Comparison of ENCODE assay signal across 17 cellular contexts in the genomic region with DNA sequence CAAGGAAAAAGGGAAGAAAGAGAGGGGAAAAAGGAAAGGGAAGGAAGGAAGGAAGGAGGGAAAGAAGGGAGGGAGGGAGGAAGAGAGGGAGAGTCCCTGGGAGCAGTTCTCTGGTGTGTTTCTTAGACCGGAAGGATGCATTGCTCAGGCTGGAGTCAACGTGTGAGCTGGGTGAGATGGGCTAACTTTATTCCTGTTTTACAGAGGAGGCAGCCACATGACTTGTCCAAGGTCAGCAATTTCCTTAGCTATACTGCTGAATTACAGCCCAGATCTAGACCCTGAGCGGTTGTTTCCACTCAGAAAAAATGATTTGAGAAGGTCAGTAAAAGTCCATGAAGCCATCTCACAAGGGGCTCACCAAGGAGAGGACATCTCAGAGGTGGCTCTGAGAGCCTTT.
A peak's percentile ranks its signal among the peaks of the same experiment; 100 is the strongest.
DNase-seq lines count a peak whose midpoint lies in the region; ATAC-seq and TF ChIP-seq lines count a peak whose summit lies in the region.
"Had no signal": no experiment of that assay in that cellular context is flagged by ENCODE, and none has a peak within 500 bp of the region (broad histone marks: within the 10 kb centered on the region; RNA-seq: fewer than 3 reads in every experiment).

No MANE protein-coding gene starts in this region.

- H3K9me3 ChIP-seq in Caco-2: no peaks in the 10 kb centered on the region
- H3K9me3 ChIP-seq in upper lobe of right lung: no peaks in the 10 kb centered on the region
- no peaks in the 10 kb centered on the region for H3K9me3 ChIP-seq in right lobe of liver
- H3K9me3 ChIP-seq: HAP-1 had no signal

- H3K36me3 ChIP-seq in Caco-2 (ENCODE audit: control insufficient read depth, insufficient read depth, low read length): no peaks in the 10 kb centered on the region
- H3K36me3 ChIP-seq in upper lobe of right lung: no peaks in the 10 kb centered on the region
- H3K36me3 ChIP-seq in right lobe of liver: no peaks in the 10 kb centered on the region
- H3K36me3 ChIP-seq: BLaER1 treated with 17β-estradiol and CSF1 and Interleukin-3, amounts not matched to agents 10 nM and 100 nM; HAP-1 had no signal

- H3K27ac ChIP-seq in upper lobe of right lung (no peak overlapping the region), right lobe of liver (no peak overlapping the region)
- H3K27ac ChIP-seq: BLaER1 treated with 17β-estradiol and CSF1 and Interleukin-3, amounts not matched to agents 10 nM and 100 nM had no signal

- no peak for TF ChIP-seq POLR2A in right lobe of liver (IDR thresholded peaks at IDR 0.05)

- POLR2A ChIA-PET in Caco-2 (lab: Charles Lee): no interaction called here

- TF ChIP-seq CTCF in Caco-2 (IDR thresholded peaks at IDR 0.05; ENCODE audit: insufficient read depth in 1 of 2, low read depth in 1 of 2, low read length in 1 of 2, severe bottlenecking in 1 of 2, unreplicated experiment in 1 of 2) (no peak), upper lobe of right lung (IDR thresholded peaks at IDR 0.05) (no peak), right lobe of liver (IDR thresholded peaks at IDR 0.05) (no peak)

- H3K27me3 Mint-ChIP-seq in Caco-2 (ENCODE audit: insufficient read depth, unreplicated experiment): no peaks in the 10 kb centered on the region
- H3K27me3 Mint-ChIP-seq in dendritic cell treated with granulocyte-macrophage colony-stimulating factor and Interleukin-4, amounts not matched to agents 40 ng/mL and 50 ng/mL, for 4 days: peaks cover 4% of the 10 kb centered on the region

- H3K4me3 Mint-ChIP-seq in Caco-2 (ENCODE audit: unreplicated experiment): no peak overlapping the region
- no peak overlapping the region for H3K4me3 Mint-ChIP-seq in dendritic cell treated with granulocyte-macrophage colony-stimulating factor and Interleukin-4, amounts not matched to agents 40 ng/mL and 50 ng/mL, for 4 days
- H3K4me3 Mint-ChIP-seq: B cell; CD4-positive, alpha-beta T cell; IgD-negative memory B cell had no signal

- WGBS in right lobe of liver (ENCODE audit: insufficient coverage, low coverage, low lambda C conversion rate, missing lambda C conversion rate): 57% methylated on average over 3 of the region's 3 CpGs

- DNase-seq in Caco-2 (no peak), HT1080 (ENCODE audit: low read depth) (peak; percentile 19), upper lobe of right lung (no peak), HK-2 (ENCODE audit: unreplicated experiment) (no peak), right lobe of liver (no peak)
- DNase-seq: CD4-positive, alpha-beta T cell; DMS153; DMS79 treated with DMSO at 0.1 percent for 48 hours; Karpas-422; KBM-7 had no signal

- CTCF ChIA-PET in Caco-2 (lab: Charles Lee): no interaction called here

- no TSS peak for BruUV-seq in Caco-2 (replicated peaks; lab: Mats Ljungman, UMichigan)

- H3K4me1 Mint-ChIP-seq in Caco-2 (ENCODE audit: low read depth, unreplicated experiment): peaks cover 25% of the 10 kb centered on the region
- peaks cover 24% of the 10 kb centered on the region for H3K4me1 Mint-ChIP-seq in dendritic cell treated with granulocyte-macrophage colony-stimulating factor and Interleukin-4, amounts not matched to agents 40 ng/mL and 50 ng/mL, for 4 days (ENCODE audit: low read depth)
- H3K4me1 Mint-ChIP-seq: B cell, IgD-negative memory B cell had no signal

- H3K27me3 ChIP-seq in Caco-2 (replicated peaks; ENCODE audit: control insufficient read depth, insufficient read depth, low read length) (no peaks in the 10 kb centered on the region), upper lobe of right lung (no peaks in the 10 kb centered on the region), right lobe of liver (no peaks in the 10 kb centered on the region)
- H3K27me3 ChIP-seq: BLaER1 treated with 17β-estradiol and CSF1 and Interleukin-3, amounts not matched to agents 10 nM and 100 nM had no signal

- H3K4me1 ChIP-seq in Caco-2: peaks cover 12% of the 10 kb centered on the region
- no peaks in the 10 kb centered on the region for H3K4me1 ChIP-seq in upper lobe of right lung
- no peaks in the 10 kb centered on the region for H3K4me1 ChIP-seq in right lobe of liver
- H3K4me1 ChIP-seq: HAP-1 had no signal

- peak overlapping the region; percentile 30 for H3K27ac Mint-ChIP-seq in Caco-2 (ENCODE audit: unreplicated experiment)
- peak overlapping the region; percentile 81 for H3K27ac Mint-ChIP-seq in dendritic cell treated with granulocyte-macrophage colony-stimulating factor and Interleukin-4, amounts not matched to agents 40 ng/mL and 50 ng/mL, for 4 days
- H3K27ac Mint-ChIP-seq: B cell; CD4-positive, alpha-beta T cell; IgD-negative memory B cell had no signal

- H3K9me3 Mint-ChIP-seq in Caco-2 (ENCODE audit: unreplicated experiment): no peaks in the 10 kb centered on the region
- peaks cover 24% of the 10 kb centered on the region for H3K9me3 Mint-ChIP-seq in dendritic cell treated with granulocyte-macrophage colony-stimulating factor and Interleukin-4, amounts not matched to agents 40 ng/mL and 50 ng/mL, for 4 days

- H3K36me3 Mint-ChIP-seq in Caco-2 (ENCODE audit: insufficient read depth, unreplicated experiment): no peaks in the 10 kb centered on the region
- H3K36me3 Mint-ChIP-seq in dendritic cell treated with granulocyte-macrophage colony-stimulating factor and Interleukin-4, amounts not matched to agents 40 ng/mL and 50 ng/mL, for 4 days (ENCODE audit: low read depth): peaks cover 8% of the 10 kb centered on the region

- ATAC-seq in upper lobe of right lung (peak; percentile 24), HG03097 (IDR thresholded peaks at IDR 0.05; ENCODE audit: low FRiP score, unreplicated experiment) (no peak), right lobe of liver (no peak)
- ATAC-seq: GM12878 had no signal

- intact Hi-C loops in Caco-2 (cut with micrococcal nuclease; ENCODE audit: unreplicated experiment): no loop called here
- intact Hi-C loops in dendritic cell treated with granulocyte-macrophage colony-stimulating factor and Interleukin-4, amounts not matched to agents 40 ng/mL and 50 ng/mL, for 4 days (cut with micrococcal nuclease): no loop called here
- intact Hi-C loops in upper lobe of right lung (cut with DNase I): no loop called here
- intact Hi-C loops in right lobe of liver (cut with DNase I): no loop called here

- no peak overlapping the region for H3K4me3 ChIP-seq in Caco-2 (ENCODE audit: low read depth, low read length)
- no peak overlapping the region for H3K4me3 ChIP-seq in upper lobe of right lung
- no peak overlapping the region for H3K4me3 ChIP-seq in right lobe of liver
- H3K4me3 ChIP-seq: BLaER1 treated with 17β-estradiol and CSF1 and Interleukin-3, amounts not matched to agents 10 nM and 100 nM; GM12878; HAP-1 had no signal
